ENCODE assay signal across 9 cellular contexts in genomic region chr4:147942729-147943128, GRCh38.
A peak's percentile ranks its signal among the peaks of the same experiment; 100 is the strongest.
DNase-seq lines count a peak whose midpoint lies in the region; ATAC-seq, FAIRE-seq and TF ChIP-seq lines count a peak whose summit lies in the region.
"Had no signal": no experiment of that assay in that cellular context is flagged by ENCODE, and none has a peak within 500 bp of the region (broad histone marks: within the 10 kb centered on the region; RNA-seq: fewer than 3 reads in every experiment).

No MANE protein-coding gene starts in this region.

- H3K27me3 Mint-ChIP-seq in neural progenitor cell (ENCODE audit: insufficient read depth, low read depth) (no peaks in the 10 kb centered on the region), nephron progenitor cell (ENCODE audit: low read depth, poor library complexity) (no peaks in the 10 kb centered on the region)

- H3K4me3 ChIP-seq in Loucy (ENCODE audit: low read length, poor library complexity, severe bottlenecking) = no peak overlapping the region
- H3K4me3 ChIP-seq in neural progenitor cell = no peak overlapping the region
- H3K4me3 ChIP-seq in kidney (ENCODE audit: low read length in 2 of 2) = no peak overlapping the region
- no peak overlapping the region for H3K4me3 ChIP-seq in heart left ventricle
- H3K4me3 ChIP-seq: transverse colon had no signal

- H3K9me2 ChIP-seq in Loucy (replicated peaks; ENCODE audit: low read depth, low read length) = no peaks in the 10 kb centered on the region

- CTCF ChIA-PET in RWPE1 (lab: Yijun Ruan, JAX) = no interaction called here

- H3K4me1 ChIP-seq in Loucy (ENCODE audit: insufficient read depth, low read length, poor library complexity, severe bottlenecking) (peaks cover 27% of the 10 kb centered on the region), neural progenitor cell (peaks cover 21% of the 10 kb centered on the region), kidney (ENCODE audit: control insufficient read depth in 1 of 2, insufficient read depth in 1 of 2, low read depth in 1 of 2, low read length in 2 of 2) (no peaks in the 10 kb centered on the region), heart left ventricle (peaks cover 0 to 42% (median 22%) of the 10 kb centered on the region in 12 donors)

- ATAC-seq in GM19023 (IDR thresholded peaks at IDR 0.05; ENCODE audit: unreplicated experiment) (peak; percentile 19), HG02610 (IDR thresholded peaks at IDR 0.05; ENCODE audit: unreplicated experiment) (peak; percentile 40), heart left ventricle (no peak)

- H3K27ac Mint-ChIP-seq in neural progenitor cell (no peak overlapping the region), nephron progenitor cell (no peak overlapping the region)

- H3K79me2 ChIP-seq in Loucy (ENCODE audit: insufficient read depth, low read length) (no peaks in the 10 kb centered on the region), neural progenitor cell (ENCODE audit: low read depth) (no peaks in the 10 kb centered on the region)

- H3K36me3 ChIP-seq in Loucy (ENCODE audit: insufficient read depth, low read length) (peaks cover 7% of the 10 kb centered on the region), neural progenitor cell (peaks cover 6% of the 10 kb centered on the region), kidney (ENCODE audit: control insufficient read depth in 1 of 2, insufficient read depth in 2 of 2, low read length in 2 of 2) (peaks cover 0 to 7% of the 10 kb centered on the region in 2 donors), heart left ventricle (peaks cover 0 to 41% (median 11%) of the 10 kb centered on the region in 9 donors)

- H3K4me1 Mint-ChIP-seq in neural progenitor cell (peaks cover 4% of the 10 kb centered on the region), nephron progenitor cell (no peaks in the 10 kb centered on the region)

- 72 to 84% (median 80%) methylated on average over 5 of the region's 5 CpGs for WGBS in heart left ventricle, 4 donors

- H3K27me3 ChIP-seq in Loucy (ENCODE audit: insufficient read depth, low read length, poor library complexity, severe bottlenecking) (no peaks in the 10 kb centered on the region), neural progenitor cell (no peaks in the 10 kb centered on the region), heart left ventricle (no peaks in the 10 kb centered on the region)
- H3K27me3 ChIP-seq: transverse colon had no signal

- peak overlapping the region; percentile 39 for H3K4me2 ChIP-seq in Loucy (ENCODE audit: low read depth, low read length, poor library complexity, severe bottlenecking)
- H3K4me2 ChIP-seq in neural progenitor cell = no peak overlapping the region

- DNase-seq in neural progenitor cell (ENCODE audit: low spot score) (peak; percentile 66), kidney (no peak), nephron progenitor cell (no peak), RWPE1 (ENCODE audit: low spot score) (no peak), heart left ventricle (no peak)
- DNase-seq: transverse colon had no signal

- no peak overlapping the region for H3K27ac ChIP-seq in neural progenitor cell
- no peak overlapping the region for H3K27ac ChIP-seq in kidney (ENCODE audit: low read depth in 2 of 2, low read length in 2 of 2)
- no peak overlapping the region for H3K27ac ChIP-seq in RWPE1
- peak overlapping the region in 2 of 12 donors; percentile 11 to 34 for H3K27ac ChIP-seq in heart left ventricle

- TF ChIP-seq POLR2A in heart left ventricle (IDR thresholded peaks at IDR 0.05) = no peak

- FAIRE-seq in kidney (lab: Jason Lieb, UNC) = no peak

- H3F3A ChIP-seq in Loucy (ENCODE audit: low read depth) (no peaks in the 10 kb centered on the region), neural progenitor cell (ENCODE audit: low read depth) (peaks cover 6% of the 10 kb centered on the region)

- H3K9ac ChIP-seq in Loucy (ENCODE audit: low read depth, low read length, poor library complexity, severe bottlenecking) (no peak overlapping the region), neural progenitor cell (no peak overlapping the region), kidney (ENCODE audit: low read length in 2 of 2) (no peak overlapping the region)

- H3K9me3 Mint-ChIP-seq in neural progenitor cell = no peaks in the 10 kb centered on the region
- H3K9me3 Mint-ChIP-seq in nephron progenitor cell = no peaks in the 10 kb centered on the region

- no peak for TF ChIP-seq CTCF in Loucy (conservative IDR thresholded peaks at IDR 0.05; ENCODE audit: low read length)
- no peak for TF ChIP-seq CTCF in neural progenitor cell (IDR thresholded peaks at IDR 0.05)
- no peak for TF ChIP-seq CTCF in kidney (IDR thresholded peaks at IDR 0.05; ENCODE audit: borderline replicate concordance, extremely low read depth, insufficient read depth)
- TF ChIP-seq CTCF in nephron progenitor cell (IDR thresholded peaks at IDR 0.05) = no peak
- TF ChIP-seq CTCF in RWPE1 (conservative IDR thresholded peaks at IDR 0.05; ENCODE audit: low read depth) = no peak
- TF ChIP-seq CTCF in heart left ventricle (IDR thresholded peaks at IDR 0.05) = no peak

- H4K20me1 ChIP-seq in Loucy (ENCODE audit: insufficient read depth, low read length, poor library complexity, severe bottlenecking) = no peaks in the 10 kb centered on the region
- H4K20me1 ChIP-seq in neural progenitor cell (ENCODE audit: low read depth) = no peaks in the 10 kb centered on the region

- POLR2A ChIA-PET in RWPE1 (lab: Yijun Ruan, JAX; ENCODE audit: low non-redundant PET) = no interaction called here

- H3K4me3 Mint-ChIP-seq in neural progenitor cell = no peak overlapping the region
- H3K4me3 Mint-ChIP-seq in nephron progenitor cell = no peak overlapping the region

- H2AFZ ChIP-seq in Loucy (ENCODE audit: low read length) (no peak overlapping the region), neural progenitor cell (replicated peaks) (no peak overlapping the region)

- intact Hi-C loops in kidney (cut with DNase I) (no loop called here), heart left ventricle (cut with DNase I) (no loop called here)

- H3K9me3 ChIP-seq in Loucy (ENCODE audit: insufficient read depth, low read depth, low read length) (no peaks in the 10 kb centered on the region), neural progenitor cell (ENCODE audit: low read depth) (no peaks in the 10 kb centered on the region), kidney (ENCODE audit: control insufficient read depth in 1 of 2, low read length in 2 of 2) (no peaks in the 10 kb centered on the region), heart left ventricle (no peaks in the 10 kb centered on the region)
- H3K9me3 ChIP-seq: transverse colon had no signal

- H3K36me3 Mint-ChIP-seq in neural progenitor cell (peaks cover 3% of the 10 kb centered on the region), nephron progenitor cell (ENCODE audit: low read depth) (peaks cover 36% of the 10 kb centered on the region)

Comparison
In these comparisons a context has a peak if more than half of its experiments do, and no peak if none do; other contexts are left out.
1. ATAC-seq: peak in GM19023 (single experiment) and HG02610 (single experiment); none in heart left ventricle (0 of 4).